13 cellular contexts compared by ENCODE assay signal in genomic region chr22:30650508-30651116, GRCh38. TPM values are rescaled to one million over a fixed set of nuclear protein-coding genes. Genes with fewer than 3 reads are reported as not detected.
DNase-seq lines count a peak whose midpoint lies in the region; ATAC-seq and TF ChIP-seq lines count a peak whose summit lies in the region.
"Had no signal": no experiment of that assay in that cellular context is flagged by ENCODE, and none has a peak within 500 bp of the region (broad histone marks: within the 10 kb centered on the region; RNA-seq: fewer than 3 reads in every experiment).

No MANE protein-coding gene starts in this region.

- peak in 11 of 14 donors; percentile 7 to 77 (median 51) for DNase-seq in C1 segment of cervical spinal cord (lab: John Stamatoyannopoulos, UW)
- peak; percentile 80 for DNase-seq in medulla oblongata (ENCODE audit: extremely low spot score)
- DNase-seq in NCI-H2227 (lab: John Stamatoyannopoulos, UW; ENCODE audit: unreplicated experiment), result no peak
- DNase-seq in KBM-7, result no peak
- DNase-seq: activated T-cell treated with anti-CD3 and anti-CD28 coated beads, Interleukin-2, amount 50 U/mL, for 1 hour; cortex of kidney; DND-41; NCI-H226; tibial artery had no signal

- peaks cover 0 to 3% (median 0%) of the 10 kb centered on the region in 5 experiments for H3K9me3 Mint-ChIP-seq in brain

- ATAC-seq in GM21390 (IDR thresholded peaks at IDR 0.05; ENCODE audit: unreplicated experiment), result no peak
- no peak for ATAC-seq in GM19455 (IDR thresholded peaks at IDR 0.05; ENCODE audit: unreplicated experiment)

- peak overlapping the region in 4 of 5 experiments; percentile 62 to 88 (median 79) for H3K27ac Mint-ChIP-seq in brain

- POLR2A ChIA-PET in HEK293 (lab: Yijun Ruan, JAX), result no interaction called here

- H3K27ac ChIP-seq in HEK293 (ENCODE audit: extremely low read depth, low read depth, low read length), result no peak overlapping the region
- H3K27ac ChIP-seq: tibial artery had no signal

- peaks cover 7% of the 10 kb centered on the region for H3K4me1 Mint-ChIP-seq in brain

- H3K4me1 ChIP-seq in HEK293 (ENCODE audit: control insufficient read depth, insufficient read depth, low read length), result no peaks in the 10 kb centered on the region
- H3K4me1 ChIP-seq: tibial artery had no signal

- no peaks in the 10 kb centered on the region for H3K36me3 ChIP-seq in HEK293 (ENCODE audit: control insufficient read depth in 2 of 2, insufficient read depth in 1 of 2, low read length in 2 of 2)

- no peak overlapping the region for H3K4me3 ChIP-seq in HEK293 (ENCODE audit: low read depth, low read length)
- H3K4me3 ChIP-seq: tibial artery had no signal

- H3K36me3 Mint-ChIP-seq in brain, result peaks cover 23% of the 10 kb centered on the region

- H3K4me3 Mint-ChIP-seq in brain, result no peak overlapping the region

- in situ Hi-C loops in KBM-7 (cut with MboI; ENCODE audit: low pct_unique_long_range_greater_than_20kb, low sequenced_read_pairs), result no loop called here

- CTCF ChIA-PET in HEK293 (lab: Yijun Ruan, JAX), result interaction anchor here (2.6 kb wide), 1 partner anchor 16 kb away, joined by 9 read pairs; the partner anchor contains the start of gene SLC35E4

- no peak for TF ChIP-seq CTCF in HEK293 (tag by site-specific recombination; IDR thresholded peaks at IDR 0.05)
- no peak for TF ChIP-seq CTCF in brain (conservative IDR thresholded peaks at IDR 0.05)

- H3K27me3 Mint-ChIP-seq in brain, result peaks cover 2% of the 10 kb centered on the region

- H3K9me3 ChIP-seq in HEK293 (ENCODE audit: control insufficient read depth, insufficient read depth, low read depth, low read length), result no peaks in the 10 kb centered on the region
- H3K9me3 ChIP-seq: tibial artery had no signal

TF ChIP-seq in HEK293, 187 proteins besides CTCF, POLR2A, EP300 and RAD21:
- TF ChIP-seq ZBTB20 (tag by site-specific recombination; IDR thresholded peaks at IDR 0.05) (no peak), GLIS1 (tag by site-specific recombination; IDR thresholded peaks at IDR 0.05) (peak; percentile 85)

RNA-seq across cellular contexts. Expression of gene SLC35E4, which starts 15.0 kb away (rescaled TPM):
- polyA plus RNA-seq in brain (ENCODE audit: insufficient read depth, low read depth, low replicate concordance), result 3.0 TPM

RNA-seq across cellular contexts. Expression of gene DUSP18, which starts 17.1 kb away (rescaled TPM):
- 4.2 TPM for polyA plus RNA-seq in brain (ENCODE audit: insufficient read depth, low read depth, low replicate concordance)

RNA-seq across cellular contexts. Expression of gene TCN2, which starts 43.6 kb away (rescaled TPM):
- polyA plus RNA-seq in brain (ENCODE audit: insufficient read depth, low read depth, low replicate concordance), result 39.2 TPM

RNA-seq across cellular contexts. Expression of gene OSBP2, which starts 44.1 kb away (rescaled TPM):
- polyA plus RNA-seq in brain (ENCODE audit: insufficient read depth, low read depth, low replicate concordance), result 11.2 TPM

RNA-seq across cellular contexts. Expression of gene PES1, which starts 58.9 kb away (rescaled TPM):
- polyA plus RNA-seq in brain (ENCODE audit: insufficient read depth, low read depth, low replicate concordance), result 53.6 TPM

Comparison
In these comparisons a context has a peak if more than half of its experiments do, and no peak if none do; other contexts are left out.
1. DNase-seq: peak in C1 segment of cervical spinal cord (11 of 14) and medulla oblongata (single experiment); none in NCI-H2227 (single experiment) and KBM-7 (single experiment).